ENCODE assay signal across 1 cellular context in genomic region chr10:44990302-44990655, GRCh38.
TF ChIP-seq lines count a peak whose summit lies in the region.

No MANE protein-coding gene starts in this region.

TF ChIP-seq in HepG2, 621 proteins besides CTCF, POLR2A, EP300 and RAD21 (continued from another document and continues in another):
- no peak for TF ChIP-seq ZNF318 (CRISPR knock-in tag; IDR thresholded peaks at IDR 0.05)
- TF ChIP-seq LCORL (IDR thresholded peaks at IDR 0.05), result peak; percentile 79
- peak; percentile 78 for TF ChIP-seq LCORL (CRISPR knock-in tag; IDR thresholded peaks at IDR 0.05)
- peak; percentile 44 for TF ChIP-seq RXRB (CRISPR knock-in tag; IDR thresholded peaks at IDR 0.05; ENCODE audit: borderline replicate concordance)
- TF ChIP-seq ATF7 (IDR thresholded peaks at IDR 0.05), result no peak
- TF ChIP-seq ATF7 (CRISPR knock-in tag; IDR thresholded peaks at IDR 0.05), result no peak
- TF ChIP-seq NR2F6 (IDR thresholded peaks at IDR 0.05), result peak; percentile 60
- peak; percentile 75 for TF ChIP-seq NR2F6 (CRISPR knock-in tag; IDR thresholded peaks at IDR 0.05)
- TF ChIP-seq NKX3-1 (CRISPR knock-in tag; IDR thresholded peaks at IDR 0.05), result no peak
- 0 out of 2 replicates have a peak, but pooled peaks have one; percentile 32 for TF ChIP-seq POLR2G (IDR thresholded peaks at IDR 0.05; ENCODE audit: low read depth, low read length)
- TF ChIP-seq FOXJ3 (CRISPR knock-in tag; IDR thresholded peaks at IDR 0.05; ENCODE audit: borderline replicate concordance), result peak; percentile 60; the same call in 1 of the 2 replicates
- peak; percentile 32; the same call in 1 of the 2 replicates for TF ChIP-seq TCF7 (IDR thresholded peaks at IDR 0.05; ENCODE audit: low read depth)
- TF ChIP-seq MIXL1 (CRISPR knock-in tag; IDR thresholded peaks at IDR 0.05), result 0 out of 2 replicates have a peak, but pooled peaks have one; percentile 17
- TF ChIP-seq, protein P1, sequence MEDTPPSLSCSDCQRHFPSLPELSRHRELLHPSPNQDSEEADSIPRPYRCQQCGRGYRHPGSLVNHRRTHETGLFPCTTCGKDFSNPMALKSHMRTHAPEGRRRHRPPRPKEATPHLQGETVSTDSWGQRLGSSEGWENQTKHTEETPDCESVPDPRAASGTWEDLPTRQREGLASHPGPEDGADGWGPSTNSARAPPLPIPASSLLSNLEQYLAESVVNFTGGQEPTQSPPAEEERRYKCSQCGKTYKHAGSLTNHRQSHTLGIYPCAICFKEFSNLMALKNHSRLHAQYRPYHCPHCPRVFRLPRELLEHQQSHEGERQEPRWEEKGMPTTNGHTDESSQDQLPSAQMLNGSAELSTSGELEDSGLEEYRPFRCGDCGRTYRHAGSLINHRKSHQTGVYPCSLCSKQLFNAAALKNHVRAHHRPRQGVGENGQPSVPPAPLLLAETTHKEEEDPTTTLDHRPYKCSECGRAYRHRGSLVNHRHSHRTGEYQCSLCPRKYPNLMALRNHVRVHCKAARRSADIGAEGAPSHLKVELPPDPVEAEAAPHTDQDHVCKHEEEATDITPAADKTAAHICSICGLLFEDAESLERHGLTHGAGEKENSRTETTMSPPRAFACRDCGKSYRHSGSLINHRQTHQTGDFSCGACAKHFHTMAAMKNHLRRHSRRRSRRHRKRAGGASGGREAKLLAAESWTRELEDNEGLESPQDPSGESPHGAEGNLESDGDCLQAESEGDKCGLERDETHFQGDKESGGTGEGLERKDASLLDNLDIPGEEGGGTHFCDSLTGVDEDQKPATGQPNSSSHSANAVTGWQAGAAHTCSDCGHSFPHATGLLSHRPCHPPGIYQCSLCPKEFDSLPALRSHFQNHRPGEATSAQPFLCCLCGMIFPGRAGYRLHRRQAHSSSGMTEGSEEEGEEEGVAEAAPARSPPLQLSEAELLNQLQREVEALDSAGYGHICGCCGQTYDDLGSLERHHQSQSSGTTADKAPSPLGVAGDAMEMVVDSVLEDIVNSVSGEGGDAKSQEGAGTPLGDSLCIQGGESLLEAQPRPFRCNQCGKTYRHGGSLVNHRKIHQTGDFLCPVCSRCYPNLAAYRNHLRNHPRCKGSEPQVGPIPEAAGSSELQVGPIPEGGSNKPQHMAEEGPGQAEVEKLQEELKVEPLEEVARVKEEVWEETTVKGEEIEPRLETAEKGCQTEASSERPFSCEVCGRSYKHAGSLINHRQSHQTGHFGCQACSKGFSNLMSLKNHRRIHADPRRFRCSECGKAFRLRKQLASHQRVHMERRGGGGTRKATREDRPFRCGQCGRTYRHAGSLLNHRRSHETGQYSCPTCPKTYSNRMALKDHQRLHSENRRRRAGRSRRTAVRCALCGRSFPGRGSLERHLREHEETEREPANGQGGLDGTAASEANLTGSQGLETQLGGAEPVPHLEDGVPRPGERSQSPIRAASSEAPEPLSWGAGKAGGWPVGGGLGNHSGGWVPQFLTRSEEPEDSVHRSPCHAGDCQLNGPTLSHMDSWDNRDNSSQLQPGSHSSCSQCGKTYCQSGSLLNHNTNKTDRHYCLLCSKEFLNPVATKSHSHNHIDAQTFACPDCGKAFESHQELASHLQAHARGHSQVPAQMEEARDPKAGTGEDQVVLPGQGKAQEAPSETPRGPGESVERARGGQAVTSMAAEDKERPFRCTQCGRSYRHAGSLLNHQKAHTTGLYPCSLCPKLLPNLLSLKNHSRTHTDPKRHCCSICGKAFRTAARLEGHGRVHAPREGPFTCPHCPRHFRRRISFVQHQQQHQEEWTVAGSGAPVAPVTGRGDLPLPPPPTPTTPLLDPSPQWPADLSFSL (CRISPR knock-in tag; IDR thresholded peaks at IDR 0.05), result no peak
- peak; percentile 80; the same call in 1 of the 2 replicates for TF ChIP-seq HOXD1 (CRISPR knock-in tag; IDR thresholded peaks at IDR 0.05)
- peak; percentile 39 for TF ChIP-seq SMC3 (IDR thresholded peaks at IDR 0.05; ENCODE audit: low read length)
- TF ChIP-seq SATB2 (CRISPR knock-in tag; IDR thresholded peaks at IDR 0.05), result 0 out of 2 replicates have a peak, but pooled peaks have one; percentile 55
- TF ChIP-seq ZNF782 (CRISPR knock-in tag; IDR thresholded peaks at IDR 0.05; ENCODE audit: borderline replicate concordance), result no peak
- no peak for TF ChIP-seq ZNF460 (CRISPR knock-in tag; IDR thresholded peaks at IDR 0.05; ENCODE audit: borderline replicate concordance)
- TF ChIP-seq DDIT3 (CRISPR knock-in tag; IDR thresholded peaks at IDR 0.05), result no peak
- TF ChIP-seq ZNF264 (CRISPR knock-in tag; IDR thresholded peaks at IDR 0.05), result peak; percentile 55; the same call in 1 of the 2 replicates
- no peak for TF ChIP-seq ATM (IDR thresholded peaks at IDR 0.05; ENCODE audit: borderline replicate concordance)
- TF ChIP-seq GATAD1 (CRISPR knock-in tag; IDR thresholded peaks at IDR 0.05), result peak; percentile 35; the same call in 1 of the 2 replicates
- TF ChIP-seq, protein P2, sequence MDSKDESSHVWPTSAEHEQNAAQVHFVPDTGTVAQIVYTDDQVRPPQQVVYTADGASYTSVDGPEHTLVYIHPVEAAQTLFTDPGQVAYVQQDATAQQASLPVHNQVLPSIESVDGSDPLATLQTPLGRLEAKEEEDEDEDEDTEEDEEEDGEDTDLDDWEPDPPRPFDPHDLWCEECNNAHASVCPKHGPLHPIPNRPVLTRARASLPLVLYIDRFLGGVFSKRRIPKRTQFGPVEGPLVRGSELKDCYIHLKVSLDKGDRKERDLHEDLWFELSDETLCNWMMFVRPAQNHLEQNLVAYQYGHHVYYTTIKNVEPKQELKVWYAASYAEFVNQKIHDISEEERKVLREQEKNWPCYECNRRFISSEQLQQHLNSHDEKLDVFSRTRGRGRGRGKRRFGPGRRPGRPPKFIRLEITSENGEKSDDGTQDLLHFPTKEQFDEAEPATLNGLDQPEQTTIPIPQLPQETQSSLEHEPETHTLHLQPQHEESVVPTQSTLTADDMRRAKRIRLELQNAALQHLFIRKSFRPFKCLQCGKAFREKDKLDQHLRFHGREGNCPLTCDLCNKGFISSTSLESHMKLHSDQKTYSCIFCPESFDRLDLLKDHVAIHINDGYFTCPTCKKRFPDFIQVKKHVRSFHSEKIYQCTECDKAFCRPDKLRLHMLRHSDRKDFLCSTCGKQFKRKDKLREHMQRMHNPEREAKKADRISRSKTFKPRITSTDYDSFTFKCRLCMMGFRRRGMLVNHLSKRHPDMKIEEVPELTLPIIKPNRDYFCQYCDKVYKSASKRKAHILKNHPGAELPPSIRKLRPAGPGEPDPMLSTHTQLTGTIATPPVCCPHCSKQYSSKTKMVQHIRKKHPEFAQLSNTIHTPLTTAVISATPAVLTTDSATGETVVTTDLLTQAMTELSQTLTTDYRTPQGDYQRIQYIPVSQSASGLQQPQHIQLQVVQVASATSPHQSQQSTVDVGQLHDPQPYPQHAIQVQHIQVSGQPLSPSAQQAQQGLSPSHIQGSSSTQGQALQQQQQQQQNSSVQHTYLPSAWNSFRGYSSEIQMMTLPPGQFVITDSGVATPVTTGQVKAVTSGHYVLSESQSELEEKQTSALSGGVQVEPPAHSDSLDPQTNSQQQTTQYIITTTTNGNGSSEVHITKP (CRISPR knock-in tag; IDR thresholded peaks at IDR 0.05; ENCODE audit: low read depth), result no peak
- peak; percentile 77; the same call in 1 of the 2 replicates for TF ChIP-seq ZSCAN25 (CRISPR knock-in tag; IDR thresholded peaks at IDR 0.05)
- TF ChIP-seq, protein P3, sequence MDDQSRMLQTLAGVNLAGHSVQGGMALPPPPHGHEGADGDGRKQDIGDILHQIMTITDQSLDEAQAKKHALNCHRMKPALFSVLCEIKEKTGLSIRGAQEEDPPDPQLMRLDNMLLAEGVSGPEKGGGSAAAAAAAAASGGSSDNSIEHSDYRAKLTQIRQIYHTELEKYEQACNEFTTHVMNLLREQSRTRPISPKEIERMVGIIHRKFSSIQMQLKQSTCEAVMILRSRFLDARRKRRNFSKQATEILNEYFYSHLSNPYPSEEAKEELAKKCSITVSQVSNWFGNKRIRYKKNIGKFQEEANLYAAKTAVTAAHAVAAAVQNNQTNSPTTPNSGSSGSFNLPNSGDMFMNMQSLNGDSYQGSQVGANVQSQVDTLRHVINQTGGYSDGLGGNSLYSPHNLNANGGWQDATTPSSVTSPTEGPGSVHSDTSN (CRISPR knock-in tag; IDR thresholded peaks at IDR 0.05; ENCODE audit: borderline replicate concordance), result no peak
- TF ChIP-seq PAXIP1 (CRISPR knock-in tag; conservative IDR thresholded peaks at IDR 0.05), result peak; percentile 86
